In the genomic region with DNA sequence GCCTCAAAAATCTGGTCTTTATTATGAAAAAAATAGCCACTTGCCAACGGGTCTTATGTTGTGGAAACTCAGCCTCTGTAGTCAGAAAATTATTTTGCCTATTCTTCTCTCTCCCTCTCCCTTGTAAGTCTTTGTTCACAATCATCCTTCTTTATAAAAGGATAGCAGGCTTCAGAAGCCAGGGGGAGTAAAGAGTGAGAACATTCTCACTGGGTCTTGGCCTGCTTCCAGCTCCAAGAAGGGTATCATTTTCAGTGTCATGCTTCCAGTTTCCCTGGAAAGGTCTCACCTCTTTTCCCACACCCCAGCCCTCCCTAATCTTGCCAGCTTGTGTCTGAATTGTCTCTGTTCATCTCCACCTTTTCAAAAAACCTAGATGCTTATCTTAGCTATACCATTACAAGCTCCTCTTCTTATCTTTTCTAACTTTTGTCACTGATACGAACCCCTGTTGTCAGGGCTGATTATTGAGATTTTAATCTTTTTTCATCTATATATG, we compare ENCODE assay signal across 17 cellular contexts.
A peak's percentile ranks its signal among the peaks of the same experiment; 100 is the strongest.
DNase-seq lines count a peak whose midpoint lies in the region; ATAC-seq and TF ChIP-seq lines count a peak whose summit lies in the region.
"Had no signal": no experiment of that assay in that cellular context is flagged by ENCODE, and none has a peak within 500 bp of the region (broad histone marks: within the 10 kb centered on the region; RNA-seq: fewer than 3 reads in every experiment).

No MANE protein-coding gene starts in this region.

- POLR2A ChIA-PET in HEK293T (lab: Yijun Ruan, JAX): no interaction called here

- 42 to 44% methylated on average over 2 of the region's 2 CpGs for WGBS in aorta, 2 donors

- CTCF ChIA-PET in HEK293T (lab: Yijun Ruan, JAX): no interaction called here

- ATAC-seq in natural killer cell treated with Interleukin-12 subunit alpha and Interleukin-12 subunit beta and Interleukin-15 and Interleukin-18, amount 100 ng/mL, for 72 hours: no peak
- ATAC-seq in aorta (ENCODE audit: low FRiP score): no peak

- intact Hi-C loops in aorta (cut with DNase I): no loop called here

- H3K36me3 ChIP-seq in aorta (ENCODE audit: control insufficient read depth in 1 of 2, insufficient read depth in 2 of 2, low read length in 1 of 2): no peaks in the 10 kb centered on the region
- H3K36me3 ChIP-seq: BE2C, brain microvascular endothelial cell, spleen, vagina had no signal

- H3K36me3 Mint-ChIP-seq in natural killer cell treated with Interleukin-12 subunit alpha and Interleukin-12 subunit beta and Interleukin-15 and Interleukin-18, amount 100 ng/mL, for 72 hours: no peaks in the 10 kb centered on the region

- H3K27me3 Mint-ChIP-seq in natural killer cell treated with Interleukin-12 subunit alpha and Interleukin-12 subunit beta and Interleukin-15 and Interleukin-18, amount 100 ng/mL, for 72 hours: no peaks in the 10 kb centered on the region
- H3K27me3 Mint-ChIP-seq: activated B cell treated with CpG ODN at 0.5 μM for 24 hours had no signal

- H3K4me1 ChIP-seq in aorta (ENCODE audit: control insufficient read depth in 1 of 2, insufficient read depth in 2 of 2, low read length in 2 of 2): no peaks in the 10 kb centered on the region
- H3K4me1 ChIP-seq: BE2C, parathyroid adenoma, spleen, vagina had no signal

- no peak overlapping the region for H3K27ac ChIP-seq in aorta (ENCODE audit: low read depth in 1 of 2, low read length in 2 of 2)
- H3K27ac ChIP-seq: brain microvascular endothelial cell, parathyroid adenoma, spleen, vagina had no signal

- peaks cover 1% of the 10 kb centered on the region for H3K9me3 Mint-ChIP-seq in natural killer cell treated with Interleukin-12 subunit alpha and Interleukin-12 subunit beta and Interleukin-15 and Interleukin-18, amount 100 ng/mL, for 72 hours
- H3K9me3 Mint-ChIP-seq: activated B cell treated with CpG ODN at 0.5 μM for 24 hours had no signal

- no peak for TF ChIP-seq POLR2A in erythroblast (IDR thresholded peaks at IDR 0.05; ENCODE audit: low read length)

- DNase-seq in D341Med (ENCODE audit: low spot score) (peak; percentile 9), HEK293T (ENCODE audit: extremely low spot score) (peak; percentile 59), NCI-H510A (lab: John Stamatoyannopoulos, UW) (peak; percentile 29), erythroblast (lab: John Stamatoyannopoulos, UW) (peak; percentile 24 to 35), ureter (ENCODE audit: low spot score) (no peak), aorta (no peak)
- no peak for DNase-seq in natural killer cell treated with Interleukin-12 subunit alpha and Interleukin-12 subunit beta and Interleukin-15 and Interleukin-18, amount 100 ng/mL, for 72 hours (ENCODE audit: low spot score)
- DNase-seq in effector CD8-positive, alpha-beta T cell (lab: John Stamatoyannopoulos, UW): no peak
- DNase-seq: activated B cell treated with CpG ODN at 0.5 μM for 24 hours; BE2C; brain microvascular endothelial cell; HCEC 1CT; NCI-H1436 treated with DMSO at 0.1 percent for 48 hours; spleen; stimulated activated naive CD4-positive, alpha-beta T cell had no signal

- no peak overlapping the region for H3K4me3 Mint-ChIP-seq in natural killer cell treated with Interleukin-12 subunit alpha and Interleukin-12 subunit beta and Interleukin-15 and Interleukin-18, amount 100 ng/mL, for 72 hours
- H3K4me3 Mint-ChIP-seq: activated B cell treated with CpG ODN at 0.5 μM for 24 hours had no signal

- H3K27me3 ChIP-seq in aorta (ENCODE audit: control insufficient read depth in 1 of 2, insufficient read depth in 2 of 2, low read length in 1 of 2): no peaks in the 10 kb centered on the region
- H3K27me3 ChIP-seq: BE2C, brain microvascular endothelial cell, spleen, vagina had no signal

- H3K27ac Mint-ChIP-seq in natural killer cell treated with Interleukin-12 subunit alpha and Interleukin-12 subunit beta and Interleukin-15 and Interleukin-18, amount 100 ng/mL, for 72 hours: no peak overlapping the region
- H3K27ac Mint-ChIP-seq: activated B cell treated with CpG ODN at 0.5 μM for 24 hours had no signal

- no peaks in the 10 kb centered on the region for H3K9me3 ChIP-seq in aorta (ENCODE audit: control insufficient read depth, low read length)
- H3K9me3 ChIP-seq: BE2C, vagina had no signal

- H3K4me1 Mint-ChIP-seq in natural killer cell treated with Interleukin-12 subunit alpha and Interleukin-12 subunit beta and Interleukin-15 and Interleukin-18, amount 100 ng/mL, for 72 hours (ENCODE audit: low read depth in 2 of 2): no peaks in the 10 kb centered on the region
- H3K4me1 Mint-ChIP-seq: activated B cell treated with CpG ODN at 0.5 μM for 24 hours had no signal

- no peak overlapping the region for H3K4me3 ChIP-seq in aorta (ENCODE audit: low read length in 2 of 2)
- H3K4me3 ChIP-seq: spleen, vagina had no signal

TF ChIP-seq in HEK293T, 16 proteins besides CTCF, POLR2A, EP300 and RAD21:
- TF ChIP-seq ARNT (IDR thresholded peaks at IDR 0.05) (no peak), ZNF384 (IDR thresholded peaks at IDR 0.05) (no peak), ELF4 (IDR thresholded peaks at IDR 0.05) (no peak), CTBP1 (IDR thresholded peaks at IDR 0.05; ENCODE audit: borderline replicate concordance) (no peak)
- TF ChIP-seq, protein P1, sequence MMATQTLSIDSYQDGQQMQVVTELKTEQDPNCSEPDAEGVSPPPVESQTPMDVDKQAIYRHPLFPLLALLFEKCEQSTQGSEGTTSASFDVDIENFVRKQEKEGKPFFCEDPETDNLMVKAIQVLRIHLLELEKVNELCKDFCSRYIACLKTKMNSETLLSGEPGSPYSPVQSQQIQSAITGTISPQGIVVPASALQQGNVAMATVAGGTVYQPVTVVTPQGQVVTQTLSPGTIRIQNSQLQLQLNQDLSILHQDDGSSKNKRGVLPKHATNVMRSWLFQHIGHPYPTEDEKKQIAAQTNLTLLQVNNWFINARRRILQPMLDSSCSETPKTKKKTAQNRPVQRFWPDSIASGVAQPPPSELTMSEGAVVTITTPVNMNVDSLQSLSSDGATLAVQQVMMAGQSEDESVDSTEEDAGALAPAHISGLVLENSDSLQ (IDR thresholded peaks at IDR 0.05): no peak

Comparison
In these comparisons a context has a peak if more than half of its experiments do, and no peak if none do; other contexts are left out.
1. DNase-seq: peak in D341Med (single experiment), HEK293T (single experiment), NCI-H510A (single experiment) and erythroblast (2 of 2); none in natural killer cell treated with Interleukin-12 subunit alpha and Interleukin-12 subunit beta and Interleukin-15 and Interleukin-18, amount 100 ng/mL, for 72 hours (single experiment), effector CD8-positive, alpha-beta T cell (single experiment), ureter (single experiment) and aorta (0 of 2).